ENCODE assay signal across 13 cellular contexts in the genomic region with DNA sequence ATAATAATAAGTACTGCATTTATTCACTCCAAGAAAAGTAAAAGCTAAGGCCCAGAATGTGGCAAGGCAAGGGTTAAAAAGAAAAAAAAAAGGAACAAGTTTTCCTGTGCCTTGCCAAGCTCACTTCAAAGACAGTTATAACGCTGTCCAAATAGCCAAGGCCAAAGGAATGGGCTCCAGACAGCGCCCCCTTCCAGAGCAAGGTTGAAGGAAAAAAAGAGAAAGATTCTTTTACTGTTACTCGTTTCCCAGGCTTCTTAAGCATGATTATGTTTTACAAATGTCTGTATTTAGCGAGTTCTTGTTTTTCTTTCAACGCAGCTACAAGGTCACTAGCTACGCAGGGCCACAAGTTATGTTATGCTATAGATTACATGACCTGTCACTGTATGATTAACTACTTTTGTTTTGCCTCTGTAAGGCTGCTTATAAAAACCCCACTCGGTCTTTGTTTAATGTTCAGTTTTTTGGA. TPM values are rescaled to one million over a fixed set of nuclear protein-coding genes. Genes with fewer than 3 reads are reported as not detected.
DNase-seq lines count a peak whose midpoint lies in the region; ATAC-seq, FAIRE-seq and TF ChIP-seq lines count a peak whose summit lies in the region.
"Had no signal": no experiment of that assay in that cellular context is flagged by ENCODE, and none has a peak within 500 bp of the region (broad histone marks: within the 10 kb centered on the region; RNA-seq: fewer than 3 reads in every experiment).

No MANE protein-coding gene starts in this region.

- H3K9me1 ChIP-seq in K562 (ENCODE audit: control insufficient read depth, insufficient read depth, low read length) = no peaks in the 10 kb centered on the region

- POLR2A ChIA-PET in BJ (lab: Charles Lee) (no interaction called here), K562 (lab: Yijun Ruan, JAX) (interaction anchor here (0.6 to 2.8 kb wide), 4 partner anchors 9 to 95 kb away, joined by 3 to 19 read pairs (median 4); a partner anchor contains a TSS)

- peaks cover 4% of the 10 kb centered on the region; the same call in 1 of the 2 replicates for H3K9me3 ChIP-seq in K562 (replicated peaks; ENCODE audit: control insufficient read depth, insufficient read depth, low read depth, low read length)

- H4K20me1 ChIP-seq in K562 (replicated peaks; ENCODE audit: control insufficient read depth, insufficient read depth, low read length) = no peaks in the 10 kb centered on the region

- peak overlapping the region; percentile 61 for H3K27ac ChIP-seq in K562 (ENCODE audit: extremely low read depth, low read depth, low read length)

- H3K36me3 ChIP-seq in BJ (ENCODE audit: control insufficient read depth, insufficient read depth, low read length) (no peaks in the 10 kb centered on the region), K562 (ENCODE audit: control insufficient read depth, insufficient read depth, low read length) (no peaks in the 10 kb centered on the region)

- intact Hi-C loops in K562 (cut with micrococcal nuclease) = no loop called here

- peaks cover 14 to 15% of the 10 kb centered on the region in 2 experiments; a peak in 4 of 5 replicates for H3K4me1 ChIP-seq in K562 (replicated peaks in 1 of 2; ENCODE audit: control insufficient read depth in 2 of 2, insufficient read depth in 2 of 2, low read length in 2 of 2)

- TF ChIP-seq CTCF in BJ (IDR thresholded peaks at IDR 0.05; ENCODE audit: insufficient read depth, low read depth, low read length) = peak; percentile 45
- peak; percentile 58 to 82 (median 70) for TF ChIP-seq CTCF in K562 (IDR thresholded peaks at IDR 0.05 in 2 of 3, conservative IDR thresholded peaks at IDR 0.05 in 1 of 3; ENCODE audit: insufficient read depth in 2 of 3, low read depth in 1 of 3, low read length in 3 of 3)

- BruUV-seq in K562 (replicated peaks; lab: Mats Ljungman, UMichigan) = no TSS peak

- TF ChIP-seq POLR2A in K562 (conservative IDR thresholded peaks at IDR 0.05) = no peak

- peak overlapping the region; percentile 45 for H3K4me2 ChIP-seq in K562 (ENCODE audit: insufficient read depth, low read length)

- CTCF ChIA-PET in BJ (lab: Yijun Ruan, JAX) (interaction anchor here (1.0 kb wide), 1 partner anchor 10 kb away, joined by 3 read pairs; no protein-coding TSS in a partner anchor), K562 (lab: Yijun Ruan, JAX; ENCODE audit: low intra/inter-chr PET ratio) (interaction anchor here (0.6 to 0.7 kb wide), 4 partner anchors 38 to 97 kb away, joined by 3 to 4 read pairs (median 4); no protein-coding TSS in a partner anchor)

- H3K79me2 ChIP-seq in K562 (ENCODE audit: control insufficient read depth, insufficient read depth, low read length) = no peaks in the 10 kb centered on the region

- no peaks in the 10 kb centered on the region for H3K27me3 ChIP-seq in BJ (ENCODE audit: control insufficient read depth, insufficient read depth, low read length)
- no peaks in the 10 kb centered on the region for H3K27me3 ChIP-seq in K562 (ENCODE audit: control insufficient read depth in 2 of 2, insufficient read depth in 2 of 2, low read length in 2 of 2)

- DNase-seq in BJ (ENCODE audit: low read depth) = no peak
- DNase-seq in KBM-7 = peak; percentile 60
- DNase-seq in K562 (ENCODE audit: extremely low read depth in 1 of 4, low spot score in 3 of 4) = peak in 2 of 4 experiments; percentile 33 to 73
- DNase-seq in myocyte (ENCODE audit: low read depth) = peak; percentile 27
- no peak for DNase-seq in NOMO-1 treated with dmso at 0.1 percent for 144 hours (lab: John Stamatoyannopoulos, UW; ENCODE audit: unreplicated experiment)
- no peak for DNase-seq in NCI-H1694 treated with DMSO at 0.1 percent for 48 hours (lab: John Stamatoyannopoulos, UW)
- DNase-seq: cortex of kidney, DND-41, NCI-H1694, retina, SHP77 had no signal

- H3K4me3 ChIP-seq in BJ (ENCODE audit: low read depth, low read length) (no peak overlapping the region), K562 (no peak overlapping the region)

- TF ChIP-seq EP300 in K562 (IDR thresholded peaks at IDR 0.05; ENCODE audit: low read length) = peak; percentile 52

- peak overlapping the region; percentile 93 for H2AFZ ChIP-seq in K562 (ENCODE audit: low read depth, low read length)

- peak overlapping the region in 1 of 2 experiments; percentile 55; a peak in 2 of 4 replicates for H3K9ac ChIP-seq in K562 (ENCODE audit: insufficient read depth in 1 of 2, low read depth in 2 of 2, low read length in 2 of 2)

- FAIRE-seq in K562 (lab: Jason Lieb, UNC) = peak; percentile 75

- WGBS in K562 (ENCODE audit: insufficient coverage, low coverage, missing lambda C conversion rate) = 4% methylated on average over 7 of the region's 7 CpGs

- in situ Hi-C loops in KBM-7 (cut with MboI; ENCODE audit: low pct_unique_long_range_greater_than_20kb, low sequenced_read_pairs) = no loop called here
- in situ Hi-C loops in K562 (cut with MboI) = no loop called here

- TF ChIP-seq RAD21 in K562 (CRISPR knock-in tag; conservative IDR thresholded peaks at IDR 0.05 in 1 of 2, IDR thresholded peaks at IDR 0.05 in 1 of 2) = peak; percentile 15 to 47; a peak in 3 of 4 replicates

- peak; percentile 79 for ATAC-seq in K562
- no peak for ATAC-seq in HG03039 (IDR thresholded peaks at IDR 0.05; ENCODE audit: unreplicated experiment)
- ATAC-seq in HG02610 (IDR thresholded peaks at IDR 0.05; ENCODE audit: unreplicated experiment) = no peak

TF ChIP-seq in K562, 482 proteins besides CTCF, POLR2A, EP300 and RAD21 (continues in another document):
- TF ChIP-seq, protein P1, sequence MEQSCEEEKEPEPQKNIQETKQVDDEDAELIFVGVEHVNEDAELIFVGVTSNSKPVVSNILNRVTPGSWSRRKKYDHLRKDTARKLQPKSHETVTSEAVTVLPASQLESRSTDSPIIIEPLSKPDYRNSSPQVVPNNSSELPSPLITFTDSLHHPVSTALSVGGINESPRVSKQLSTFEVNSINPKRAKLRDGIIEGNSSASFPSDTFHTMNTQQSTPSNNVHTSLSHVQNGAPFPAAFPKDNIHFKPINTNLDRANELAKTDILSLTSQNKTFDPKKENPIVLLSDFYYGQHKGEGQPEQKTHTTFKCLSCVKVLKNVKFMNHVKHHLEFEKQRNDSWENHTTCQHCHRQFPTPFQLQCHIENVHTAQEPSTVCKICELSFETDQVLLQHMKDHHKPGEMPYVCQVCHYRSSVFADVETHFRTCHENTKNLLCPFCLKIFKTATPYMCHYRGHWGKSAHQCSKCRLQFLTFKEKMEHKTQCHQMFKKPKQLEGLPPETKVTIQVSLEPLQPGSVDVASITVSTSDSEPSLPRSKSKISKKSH (CRISPR knock-in tag; IDR thresholded peaks at IDR 0.05) = no peak
- TF ChIP-seq MCM7 (IDR thresholded peaks at IDR 0.05) (no peak), MTA2 (IDR thresholded peaks at IDR 0.05; ENCODE audit: low read depth) (0 out of 2 replicates have a peak, but pooled peaks have one; percentile 25), FOSL1 (tag; conservative IDR thresholded peaks at IDR 0.05) (0 out of 2 replicates have a peak, but pooled peaks have one; percentile 25), MEIS2 (IDR thresholded peaks at IDR 0.05; ENCODE audit: partially characterized antibody) (peak; percentile 98), PYGO2 (tag; IDR thresholded peaks at IDR 0.05) (no peak)

RNA-seq across cellular contexts. Expression of a gene that starts 9.1 kb away (rescaled TPM):
- 385 and 393 TPM in 2 replicates for polyA plus RNA-seq in BJ (2011; rRNA removed)
- 179 and 223 TPM in 2 replicates for polyA minus RNA-seq in BJ (2011; rRNA and poly(A)+ RNA removed)
- 135 and 180 TPM in 2 replicates for total RNA-seq in K562 (2011; cell fraction: chromatin; rRNA removed; ENCODE audit: low replicate concordance)
- 102 and 103 TPM in 2 replicates for total RNA-seq in K562 (2011; cell fraction: nucleolus; rRNA removed)
- total RNA-seq in K562 (2011; cell fraction: nucleoplasm; rRNA removed) = 156 and 188 TPM in 2 replicates
- total RNA-seq in K562 (2014; rRNA removed) = 315 and 338 TPM in 2 replicates
- 262 and 319 TPM in 2 replicates for total RNA-seq in K562 (2014; rRNA removed; fragmentation: Illumina TruSeq; extraction: Trizol)
- 350 and 354 TPM in 2 replicates for total RNA-seq in K562 (2015; rRNA removed; fragmentation: Illumina TruSeq; extraction: Trizol)
- 408 and 416 TPM in 2 replicates for total RNA-seq in K562 (2021)
- polyA plus RNA-seq in K562 (2011; rRNA removed) = 346 and 435 TPM in 2 replicates
- 391 and 403 TPM in 2 replicates for polyA plus RNA-seq in K562 (2011; cell fraction: cytosol; rRNA removed)
- 160 and 185 TPM in 2 replicates for polyA plus RNA-seq in K562 (2011; cell fraction: nucleus; rRNA removed)
- 372 and 407 TPM in 2 replicates for polyA plus RNA-seq in K562 (2012)
- 319 and 334 TPM in 2 replicates for polyA plus RNA-seq in K562 (2014; fragmentation: Illumina TruSeq; extraction: Trizol)
- 10 to 100 TPM; 11.0 to 15.9 TPM for polyA plus RNA-seq in K562 (2014; fragmentation: Nextera tagmentation; extraction: Ambion mirVana)
- 369 and 425 TPM in 2 replicates for polyA plus RNA-seq in K562 (2014; rRNA removed)
- 295 and 304 TPM in 2 replicates for polyA minus RNA-seq in K562 (2011; rRNA and poly(A)+ RNA removed)
- 159 and 193 TPM in 2 replicates for polyA minus RNA-seq in K562 (2011; cell fraction: cytosol; rRNA and poly(A)+ RNA removed)
- polyA minus RNA-seq in K562 (2011; cell fraction: nucleus; rRNA and poly(A)+ RNA removed) = 95.7 and 151 TPM in 2 replicates
- 304 and 308 TPM in 2 replicates for total RNA-seq in myocyte
- polyA plus RNA-seq in myocyte (2012) = 270 TPM

RNA-seq across cellular contexts. Expression of a gene that starts 44.8 kb away (rescaled TPM):
- polyA plus RNA-seq in BJ (2011; rRNA removed) (0.34 and 0.59 TPM in 2 replicates), K562 (2011; rRNA removed) (0.24 and 0.65 TPM in 2 replicates), K562 (2014; fragmentation: Illumina TruSeq; extraction: Trizol) (0.40 and 0.47 TPM in 2 replicates), K562 (2014; fragmentation: Nextera tagmentation; extraction: Ambion mirVana) (under 1 TPM; 0.24 to 0.25 TPM), K562 (2014; rRNA removed) (0.24 and 0.78 TPM in 2 replicates)
- 0.19 and 0.21 TPM in 2 replicates for polyA minus RNA-seq in BJ (2011; rRNA and poly(A)+ RNA removed)
- total RNA-seq in K562 (2011; cell fraction: chromatin; rRNA removed; ENCODE audit: low replicate concordance) = 1.1 and 2.4 TPM in 2 replicates
- 0.39 and 1.8 TPM in 2 replicates for total RNA-seq in K562 (2011; cell fraction: nucleolus; rRNA removed)
- total RNA-seq in K562 (2011; cell fraction: nucleoplasm; rRNA removed) = 1.1 and 1.5 TPM in 2 replicates
- total RNA-seq in K562 (2014; rRNA removed) (0.29 and 0.45 TPM in 2 replicates), K562 (2014; rRNA removed; fragmentation: Illumina TruSeq; extraction: Trizol) (0.15 TPM in 1 of 2 replicates, not detected in the other), K562 (2015; rRNA removed; fragmentation: Illumina TruSeq; extraction: Trizol) (0.11 and 0.23 TPM in 2 replicates), K562 (2021) (0.29 and 0.58 TPM in 2 replicates), myocyte (0.78 and 1.2 TPM in 2 replicates)
- polyA plus RNA-seq in K562 (2011; cell fraction: cytosol; rRNA removed) = 0.19 and 0.57 TPM in 2 replicates
- 0.18 and 0.64 TPM in 2 replicates for polyA plus RNA-seq in K562 (2011; cell fraction: nucleus; rRNA removed)
- polyA plus RNA-seq in K562 (2012) = 0.68 and 0.76 TPM in 2 replicates
- 0.53 TPM in 1 of 2 replicates, not detected in the other for polyA minus RNA-seq in K562 (2011; rRNA and poly(A)+ RNA removed)
- polyA minus RNA-seq in K562 (2011; cell fraction: cytosol; rRNA and poly(A)+ RNA removed) = not detected in 2 replicates
- polyA minus RNA-seq in K562 (2011; cell fraction: nucleus; rRNA and poly(A)+ RNA removed) = 0.54 TPM in 1 of 2 replicates, not detected in the other
- 0.83 TPM for polyA plus RNA-seq in myocyte (2012)

Comparison
In these comparisons a context has a peak if more than half of its experiments do, and no peak if none do; other contexts are left out.
1. DNase-seq: peak in KBM-7 (single experiment) and myocyte (single experiment); none in BJ (single experiment), NOMO-1 treated with dmso at 0.1 percent for 144 hours (single experiment) and NCI-H1694 treated with DMSO at 0.1 percent for 48 hours (single experiment).